Comparison of ENCODE assay signal across 17 cellular contexts in genomic region chr3:159668461-159668860, GRCh38.
DNase-seq lines count a peak whose midpoint lies in the region; ATAC-seq, FAIRE-seq and TF ChIP-seq lines count a peak whose summit lies in the region.
"Had no signal": no experiment of that assay in that cellular context is flagged by ENCODE, and none has a peak within 500 bp of the region (broad histone marks: within the 10 kb centered on the region; RNA-seq: fewer than 3 reads in every experiment).

No MANE protein-coding gene starts in this region.

- H3K4me1 Mint-ChIP-seq in Calu3 (ENCODE audit: low read depth, unreplicated experiment), result peaks cover 16% of the 10 kb centered on the region
- H3K4me1 Mint-ChIP-seq: CD8-positive, alpha-beta memory T cell had no signal

- WGBS in psoas muscle, 3 donors, result 50 to 66% (median 55%) methylated on average over 3 of the region's 3 CpGs

- CTCF ChIA-PET in Calu3 (lab: Charles Lee), result interaction anchor here (1.4 to 1.8 kb wide), 2 partner anchors 9 to 30 kb away, joined by 4 read pairs; no protein-coding TSS in a partner anchor

- H3K4me1 ChIP-seq in kidney (ENCODE audit: control insufficient read depth in 1 of 2, insufficient read depth in 1 of 2, low read depth in 1 of 2, low read length in 2 of 2) (peaks cover 3 to 29% of the 10 kb centered on the region in 2 donors), psoas muscle (no peaks in the 10 kb centered on the region)

- H3K4me3 Mint-ChIP-seq in Calu3 (ENCODE audit: low read depth, unreplicated experiment), result peak overlapping the region; percentile 42
- H3K4me3 Mint-ChIP-seq: CD8-positive, alpha-beta memory T cell had no signal

- H3K36me3 ChIP-seq in kidney (ENCODE audit: control insufficient read depth in 1 of 2, insufficient read depth in 2 of 2, low read length in 2 of 2) (no peaks in the 10 kb centered on the region), psoas muscle (ENCODE audit: insufficient read depth in 1 of 2, low read depth in 1 of 2) (no peaks in the 10 kb centered on the region)

- H3K27ac Mint-ChIP-seq in Calu3 (ENCODE audit: unreplicated experiment), result no peak overlapping the region
- H3K27ac Mint-ChIP-seq: CD8-positive, alpha-beta memory T cell had no signal

- no peak for FAIRE-seq in kidney (lab: Jason Lieb, UNC)

- H3K9ac ChIP-seq in kidney (ENCODE audit: low read length in 2 of 2), result no peak overlapping the region

- H3K9me3 ChIP-seq in kidney (ENCODE audit: control insufficient read depth in 1 of 2, low read length in 2 of 2) (no peaks in the 10 kb centered on the region), psoas muscle (no peaks in the 10 kb centered on the region)

- BruUV-seq in Calu3 (replicated peaks; lab: Mats Ljungman, UMichigan), result no TSS peak

- TF ChIP-seq CTCF in Calu3 (IDR thresholded peaks at IDR 0.05; ENCODE audit: unreplicated experiment), result no peak
- no peak for TF ChIP-seq CTCF in kidney (IDR thresholded peaks at IDR 0.05; ENCODE audit: borderline replicate concordance, extremely low read depth, insufficient read depth)
- TF ChIP-seq CTCF in psoas muscle (IDR thresholded peaks at IDR 0.05), result no peak

- no peaks in the 10 kb centered on the region for H3K27me3 Mint-ChIP-seq in Calu3 (ENCODE audit: unreplicated experiment)
- H3K27me3 Mint-ChIP-seq: CD8-positive, alpha-beta memory T cell had no signal

- no peak overlapping the region for H3K4me3 ChIP-seq in kidney (ENCODE audit: low read length in 2 of 2)
- no peak overlapping the region for H3K4me3 ChIP-seq in psoas muscle

- H3K36me3 Mint-ChIP-seq in Calu3 (ENCODE audit: insufficient read depth, unreplicated experiment), result peaks cover 5% of the 10 kb centered on the region
- H3K36me3 Mint-ChIP-seq: CD8-positive, alpha-beta memory T cell had no signal

- no peaks in the 10 kb centered on the region for H3K27me3 ChIP-seq in psoas muscle (ENCODE audit: insufficient read depth in 3 of 3, low read length in 2 of 3)

- no peak for DNase-seq in Calu3
- no peak for DNase-seq in kidney
- no peak for DNase-seq in psoas muscle
- no peak for DNase-seq in hippocampal formation (lab: John Stamatoyannopoulos, UW)
- DNase-seq in NCI-H226, result no peak
- no peak for DNase-seq in activated CD4-positive, alpha-beta T cell treated with anti-CD3 and anti-CD28 coated beads for 48 hours
- DNase-seq in stimulated activated CD8-positive, alpha-beta memory T cell treated with anti-CD3 and anti-CD28 coated beads, Interleukin-4, amount 100 ng/mL, for 48 hours, result no peak
- DNase-seq: C1 segment of cervical spinal cord; CD8-positive, alpha-beta memory T cell; DMS79 treated with DMSO at 0.1 percent for 48 hours; KBM-7; NCI-H1105 treated with DMSO at 0.1 percent for 48 hours; NCI-H187; NCI-H2107; NCI-H510A treated with DMSO at 0.1 percent for 48 hours; NCI-H774 had no signal

- intact Hi-C loops in Calu3 (cut with micrococcal nuclease; ENCODE audit: unreplicated experiment) (loop anchor here (2.0 kb wide), 1 partner anchor 32 kb away; no protein-coding TSS in a partner anchor), kidney (cut with DNase I) (no loop called here), psoas muscle (cut with DNase I) (no loop called here)

- no peaks in the 10 kb centered on the region for H3K9me3 Mint-ChIP-seq in Calu3 (ENCODE audit: low read depth, unreplicated experiment)
- H3K9me3 Mint-ChIP-seq: CD8-positive, alpha-beta memory T cell had no signal

- no peak for ATAC-seq in psoas muscle

- H3K27ac ChIP-seq in cingulate gyrus (ENCODE audit: low read depth, low read length) (peak overlapping the region; percentile 22), kidney (ENCODE audit: low read depth in 2 of 2, low read length in 2 of 2) (peak overlapping the region; percentile 45 to 81), psoas muscle (peak overlapping the region; percentile 9)

Comparison
In these comparisons a context has a peak if more than half of its experiments do, and no peak if none do; other contexts are left out.
1. H3K27ac ChIP-seq: peak in every context shown above with its lines; median percentile 63 in kidney; 22 in cingulate gyrus; 9 in psoas muscle.